9 cellular contexts compared by ENCODE assay signal in genomic region chr10:6889718-6890117, GRCh38.
"Had no signal": no experiment of that assay in that cellular context is flagged by ENCODE, and none has a peak within 500 bp of the region (broad histone marks: within the 10 kb centered on the region; RNA-seq: fewer than 3 reads in every experiment).

No MANE protein-coding gene starts in this region.

- H3K4me3 ChIP-seq: K562 had no signal

- DNase-seq: IMR-90, KBM-7, KG1 had no signal

- H3K9ac ChIP-seq: KMS-11 had no signal

- ATAC-seq: HepG2, K562 had no signal

- H3K4me2 ChIP-seq: KMS-11 had no signal

- H3K4me3 Mint-ChIP-seq: IgD-negative memory B cell had no signal

- H3K27ac ChIP-seq: HL-60, KMS-11 had no signal

- FAIRE-seq: HepG2, HTR-8/SVneo, K562 had no signal

- H3K9me3 Mint-ChIP-seq: IgD-negative memory B cell had no signal

- H3K36me3 Mint-ChIP-seq: IgD-negative memory B cell had no signal
